1 cellular context compared by ENCODE assay signal in the genomic region with DNA sequence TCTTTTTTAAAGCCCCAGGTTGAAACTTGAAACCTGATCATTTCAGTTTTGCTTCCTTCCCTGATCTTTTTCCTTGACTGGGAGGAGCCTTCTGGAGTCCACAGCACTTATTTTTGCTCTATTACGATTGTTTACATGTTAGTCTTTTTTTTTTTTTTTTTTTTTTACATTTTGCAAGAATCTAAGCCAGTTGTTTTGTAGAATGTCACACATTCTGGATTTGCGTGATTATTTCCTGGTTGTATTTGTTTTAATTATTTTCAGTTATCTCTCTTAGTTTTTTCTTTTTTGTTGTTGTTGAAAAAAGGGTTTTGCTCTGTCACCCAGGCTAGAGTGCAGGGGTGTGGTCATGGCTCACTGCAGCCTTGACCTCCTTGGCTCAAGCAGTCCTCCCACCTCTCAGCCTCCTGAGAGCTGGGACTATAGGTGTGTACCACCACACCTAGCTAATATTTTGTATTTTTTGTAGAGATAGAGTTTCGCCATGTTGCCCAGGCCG.
TF ChIP-seq lines count a peak whose summit lies in the region.

No MANE protein-coding gene starts in this region.

TF ChIP-seq in K562, 482 proteins besides CTCF, POLR2A, EP300 and RAD21 (continues in another document):
- TF ChIP-seq, protein P1, sequence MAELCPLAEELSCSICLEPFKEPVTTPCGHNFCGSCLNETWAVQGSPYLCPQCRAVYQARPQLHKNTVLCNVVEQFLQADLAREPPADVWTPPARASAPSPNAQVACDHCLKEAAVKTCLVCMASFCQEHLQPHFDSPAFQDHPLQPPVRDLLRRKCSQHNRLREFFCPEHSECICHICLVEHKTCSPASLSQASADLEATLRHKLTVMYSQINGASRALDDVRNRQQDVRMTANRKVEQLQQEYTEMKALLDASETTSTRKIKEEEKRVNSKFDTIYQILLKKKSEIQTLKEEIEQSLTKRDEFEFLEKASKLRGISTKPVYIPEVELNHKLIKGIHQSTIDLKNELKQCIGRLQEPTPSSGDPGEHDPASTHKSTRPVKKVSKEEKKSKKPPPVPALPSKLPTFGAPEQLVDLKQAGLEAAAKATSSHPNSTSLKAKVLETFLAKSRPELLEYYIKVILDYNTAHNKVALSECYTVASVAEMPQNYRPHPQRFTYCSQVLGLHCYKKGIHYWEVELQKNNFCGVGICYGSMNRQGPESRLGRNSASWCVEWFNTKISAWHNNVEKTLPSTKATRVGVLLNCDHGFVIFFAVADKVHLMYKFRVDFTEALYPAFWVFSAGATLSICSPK (IDR thresholded peaks at IDR 0.05; ENCODE audit: borderline replicate concordance): no peak
- no peak for TF ChIP-seq KAT8 (IDR thresholded peaks at IDR 0.05; ENCODE audit: low read depth)
- no peak for TF ChIP-seq CHD2 (IDR thresholded peaks at IDR 0.05; ENCODE audit: low read depth, low read length)
- no peak for TF ChIP-seq MYC (IDR thresholded peaks at IDR 0.05; ENCODE audit: low read depth, low read length)
- TF ChIP-seq MYC (CRISPR knock-in tag; IDR thresholded peaks at IDR 0.05; ENCODE audit: borderline replicate concordance, low read depth): no peak
- no peak for TF ChIP-seq NFXL1 (CRISPR knock-in tag; IDR thresholded peaks at IDR 0.05)
- peak; percentile 45 for TF ChIP-seq EP400 (IDR thresholded peaks at IDR 0.05)
- TF ChIP-seq KDM4B (IDR thresholded peaks at IDR 0.05; ENCODE audit: borderline replicate concordance in 2 of 2, low read depth in 1 of 2): no peak
- TF ChIP-seq KLF13 (tag; IDR thresholded peaks at IDR 0.05; ENCODE audit: borderline replicate concordance, low read depth): 0 out of 2 replicates have a peak, but pooled peaks have one; percentile 23
- no peak for TF ChIP-seq SAFB (IDR thresholded peaks at IDR 0.05; ENCODE audit: borderline replicate concordance, low read depth, low read length)
- no peak for TF ChIP-seq ZNF124 (CRISPR knock-in tag; IDR thresholded peaks at IDR 0.05)
- no peak for TF ChIP-seq NR2C2 (CRISPR knock-in tag; IDR thresholded peaks at IDR 0.05)
- TF ChIP-seq NR2C2 (tag; IDR thresholded peaks at IDR 0.05): peak; percentile 26; the same call in 1 of the 2 replicates
- TF ChIP-seq ZNF780A (CRISPR knock-in tag; IDR thresholded peaks at IDR 0.05): no peak
- no peak for TF ChIP-seq NKRF (IDR thresholded peaks at IDR 0.05; ENCODE audit: borderline replicate concordance)
- TF ChIP-seq MTA3 (IDR thresholded peaks at IDR 0.05; ENCODE audit: borderline replicate concordance): no peak
- no peak for TF ChIP-seq ZNF695 (CRISPR knock-in tag; IDR thresholded peaks at IDR 0.05)
- TF ChIP-seq ZNF589 (CRISPR knock-in tag; IDR thresholded peaks at IDR 0.05; ENCODE audit: low read depth): no peak
- TF ChIP-seq ATF3 (IDR thresholded peaks at IDR 0.05): no peak
- TF ChIP-seq ATF3 (CRISPR knock-in tag; conservative IDR thresholded peaks at IDR 0.05): no peak
- TF ChIP-seq ZFX (CRISPR knock-in tag; IDR thresholded peaks at IDR 0.05): no peak
- no peak for TF ChIP-seq ZNF24 (IDR thresholded peaks at IDR 0.05)
- TF ChIP-seq, protein P2, sequence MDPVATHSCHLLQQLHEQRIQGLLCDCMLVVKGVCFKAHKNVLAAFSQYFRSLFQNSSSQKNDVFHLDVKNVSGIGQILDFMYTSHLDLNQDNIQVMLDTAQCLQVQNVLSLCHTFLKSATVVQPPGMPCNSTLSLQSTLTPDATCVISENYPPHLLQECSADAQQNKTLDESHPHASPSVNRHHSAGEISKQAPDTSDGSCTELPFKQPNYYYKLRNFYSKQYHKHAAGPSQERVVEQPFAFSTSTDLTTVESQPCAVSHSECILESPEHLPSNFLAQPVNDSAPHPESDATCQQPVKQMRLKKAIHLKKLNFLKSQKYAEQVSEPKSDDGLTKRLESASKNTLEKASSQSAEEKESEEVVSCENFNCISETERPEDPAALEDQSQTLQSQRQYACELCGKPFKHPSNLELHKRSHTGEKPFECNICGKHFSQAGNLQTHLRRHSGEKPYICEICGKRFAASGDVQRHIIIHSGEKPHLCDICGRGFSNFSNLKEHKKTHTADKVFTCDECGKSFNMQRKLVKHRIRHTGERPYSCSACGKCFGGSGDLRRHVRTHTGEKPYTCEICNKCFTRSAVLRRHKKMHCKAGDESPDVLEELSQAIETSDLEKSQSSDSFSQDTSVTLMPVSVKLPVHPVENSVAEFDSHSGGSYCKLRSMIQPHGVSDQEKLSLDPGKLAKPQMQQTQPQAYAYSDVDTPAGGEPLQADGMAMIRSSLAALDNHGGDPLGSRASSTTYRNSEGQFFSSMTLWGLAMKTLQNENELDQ (CRISPR knock-in tag; IDR thresholded peaks at IDR 0.05; ENCODE audit: borderline replicate concordance): no peak
- TF ChIP-seq, protein P3, sequence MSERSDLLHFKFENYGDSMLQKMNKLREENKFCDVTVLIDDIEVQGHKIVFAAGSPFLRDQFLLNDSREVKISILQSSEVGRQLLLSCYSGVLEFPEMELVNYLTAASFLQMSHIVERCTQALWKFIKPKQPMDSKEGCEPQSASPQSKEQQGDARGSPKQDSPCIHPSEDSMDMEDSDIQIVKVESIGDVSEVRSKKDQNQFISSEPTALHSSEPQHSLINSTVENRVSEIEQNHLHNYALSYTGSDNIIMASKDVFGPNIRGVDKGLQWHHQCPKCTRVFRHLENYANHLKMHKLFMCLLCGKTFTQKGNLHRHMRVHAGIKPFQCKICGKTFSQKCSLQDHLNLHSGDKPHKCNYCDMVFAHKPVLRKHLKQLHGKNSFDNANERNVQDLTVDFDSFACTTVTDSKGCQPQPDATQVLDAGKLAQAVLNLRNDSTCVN (CRISPR knock-in tag; IDR thresholded peaks at IDR 0.05): no peak
- no peak for TF ChIP-seq GABPA (tag; conservative IDR thresholded peaks at IDR 0.05; ENCODE audit: low read depth)
- no peak for TF ChIP-seq TEAD4 (IDR thresholded peaks at IDR 0.05; ENCODE audit: low read length)
- TF ChIP-seq TEAD4 (CRISPR knock-in tag; IDR thresholded peaks at IDR 0.05; ENCODE audit: borderline replicate concordance): no peak
- TF ChIP-seq, protein P4, sequence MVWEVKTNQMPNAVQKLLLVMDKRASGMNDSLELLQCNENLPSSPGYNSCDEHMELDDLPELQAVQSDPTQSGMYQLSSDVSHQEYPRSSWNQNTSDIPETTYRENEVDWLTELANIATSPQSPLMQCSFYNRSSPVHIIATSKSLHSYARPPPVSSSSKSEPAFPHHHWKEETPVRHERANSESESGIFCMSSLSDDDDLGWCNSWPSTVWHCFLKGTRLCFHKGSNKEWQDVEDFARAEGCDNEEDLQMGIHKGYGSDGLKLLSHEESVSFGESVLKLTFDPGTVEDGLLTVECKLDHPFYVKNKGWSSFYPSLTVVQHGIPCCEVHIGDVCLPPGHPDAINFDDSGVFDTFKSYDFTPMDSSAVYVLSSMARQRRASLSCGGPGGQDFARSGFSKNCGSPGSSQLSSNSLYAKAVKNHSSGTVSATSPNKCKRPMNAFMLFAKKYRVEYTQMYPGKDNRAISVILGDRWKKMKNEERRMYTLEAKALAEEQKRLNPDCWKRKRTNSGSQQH (CRISPR knock-in tag; IDR thresholded peaks at IDR 0.05): no peak
- no peak for TF ChIP-seq HSF4 (CRISPR knock-in tag; IDR thresholded peaks at IDR 0.05; ENCODE audit: borderline replicate concordance)
- no peak for TF ChIP-seq ZNF311 (CRISPR knock-in tag; IDR thresholded peaks at IDR 0.05)
- no peak for TF ChIP-seq PHTF2 (CRISPR knock-in tag; IDR thresholded peaks at IDR 0.05)
- no peak for TF ChIP-seq KLF6 (CRISPR knock-in tag; IDR thresholded peaks at IDR 0.05; ENCODE audit: borderline replicate concordance)
- TF ChIP-seq, protein P5, sequence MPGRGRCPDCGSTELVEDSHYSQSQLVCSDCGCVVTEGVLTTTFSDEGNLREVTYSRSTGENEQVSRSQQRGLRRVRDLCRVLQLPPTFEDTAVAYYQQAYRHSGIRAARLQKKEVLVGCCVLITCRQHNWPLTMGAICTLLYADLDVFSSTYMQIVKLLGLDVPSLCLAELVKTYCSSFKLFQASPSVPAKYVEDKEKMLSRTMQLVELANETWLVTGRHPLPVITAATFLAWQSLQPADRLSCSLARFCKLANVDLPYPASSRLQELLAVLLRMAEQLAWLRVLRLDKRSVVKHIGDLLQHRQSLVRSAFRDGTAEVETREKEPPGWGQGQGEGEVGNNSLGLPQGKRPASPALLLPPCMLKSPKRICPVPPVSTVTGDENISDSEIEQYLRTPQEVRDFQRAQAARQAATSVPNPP (IDR thresholded peaks at IDR 0.05; ENCODE audit: borderline replicate concordance, insufficient read depth, insufficient read length): no peak
- peak in 1 of 2 experiments; percentile 6; a peak in 1 of 4 replicates for TF ChIP-seq TRIM24 (IDR thresholded peaks at IDR 0.05)
- no peak for TF ChIP-seq ZNF707 (CRISPR knock-in tag; conservative IDR thresholded peaks at IDR 0.05)
- no peak for TF ChIP-seq DLX4 (CRISPR knock-in tag; IDR thresholded peaks at IDR 0.05)
- TF ChIP-seq, protein P6, sequence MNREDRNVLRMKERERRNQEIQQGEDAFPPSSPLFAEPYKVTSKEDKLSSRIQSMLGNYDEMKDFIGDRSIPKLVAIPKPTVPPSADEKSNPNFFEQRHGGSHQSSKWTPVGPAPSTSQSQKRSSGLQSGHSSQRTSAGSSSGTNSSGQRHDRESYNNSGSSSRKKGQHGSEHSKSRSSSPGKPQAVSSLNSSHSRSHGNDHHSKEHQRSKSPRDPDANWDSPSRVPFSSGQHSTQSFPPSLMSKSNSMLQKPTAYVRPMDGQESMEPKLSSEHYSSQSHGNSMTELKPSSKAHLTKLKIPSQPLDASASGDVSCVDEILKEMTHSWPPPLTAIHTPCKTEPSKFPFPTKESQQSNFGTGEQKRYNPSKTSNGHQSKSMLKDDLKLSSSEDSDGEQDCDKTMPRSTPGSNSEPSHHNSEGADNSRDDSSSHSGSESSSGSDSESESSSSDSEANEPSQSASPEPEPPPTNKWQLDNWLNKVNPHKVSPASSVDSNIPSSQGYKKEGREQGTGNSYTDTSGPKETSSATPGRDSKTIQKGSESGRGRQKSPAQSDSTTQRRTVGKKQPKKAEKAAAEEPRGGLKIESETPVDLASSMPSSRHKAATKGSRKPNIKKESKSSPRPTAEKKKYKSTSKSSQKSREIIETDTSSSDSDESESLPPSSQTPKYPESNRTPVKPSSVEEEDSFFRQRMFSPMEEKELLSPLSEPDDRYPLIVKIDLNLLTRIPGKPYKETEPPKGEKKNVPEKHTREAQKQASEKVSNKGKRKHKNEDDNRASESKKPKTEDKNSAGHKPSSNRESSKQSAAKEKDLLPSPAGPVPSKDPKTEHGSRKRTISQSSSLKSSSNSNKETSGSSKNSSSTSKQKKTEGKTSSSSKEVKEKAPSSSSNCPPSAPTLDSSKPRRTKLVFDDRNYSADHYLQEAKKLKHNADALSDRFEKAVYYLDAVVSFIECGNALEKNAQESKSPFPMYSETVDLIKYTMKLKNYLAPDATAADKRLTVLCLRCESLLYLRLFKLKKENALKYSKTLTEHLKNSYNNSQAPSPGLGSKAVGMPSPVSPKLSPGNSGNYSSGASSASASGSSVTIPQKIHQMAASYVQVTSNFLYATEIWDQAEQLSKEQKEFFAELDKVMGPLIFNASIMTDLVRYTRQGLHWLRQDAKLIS (CRISPR knock-in tag; IDR thresholded peaks at IDR 0.05): no peak
- TF ChIP-seq RBM25 (IDR thresholded peaks at IDR 0.05; ENCODE audit: low read depth, low read length, severe bottlenecking): no peak
- TF ChIP-seq PTRF (tag; IDR thresholded peaks at IDR 0.05): no peak
- TF ChIP-seq, protein P7, sequence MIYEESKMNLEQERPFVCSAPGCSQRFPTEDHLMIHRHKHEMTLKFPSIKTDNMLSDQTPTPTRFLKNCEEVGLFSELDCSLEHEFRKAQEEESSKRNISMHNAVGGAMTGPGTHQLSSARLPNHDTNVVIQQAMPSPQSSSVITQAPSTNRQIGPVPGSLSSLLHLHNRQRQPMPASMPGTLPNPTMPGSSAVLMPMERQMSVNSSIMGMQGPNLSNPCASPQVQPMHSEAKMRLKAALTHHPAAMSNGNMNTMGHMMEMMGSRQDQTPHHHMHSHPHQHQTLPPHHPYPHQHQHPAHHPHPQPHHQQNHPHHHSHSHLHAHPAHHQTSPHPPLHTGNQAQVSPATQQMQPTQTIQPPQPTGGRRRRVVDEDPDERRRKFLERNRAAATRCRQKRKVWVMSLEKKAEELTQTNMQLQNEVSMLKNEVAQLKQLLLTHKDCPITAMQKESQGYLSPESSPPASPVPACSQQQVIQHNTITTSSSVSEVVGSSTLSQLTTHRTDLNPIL (CRISPR knock-in tag; IDR thresholded peaks at IDR 0.05): no peak
- no peak for TF ChIP-seq ZNF551 (CRISPR knock-in tag; IDR thresholded peaks at IDR 0.05)
- no peak for TF ChIP-seq CTBP1 (IDR thresholded peaks at IDR 0.05; ENCODE audit: borderline replicate concordance)
- TF ChIP-seq ZNF224 (CRISPR knock-in tag; IDR thresholded peaks at IDR 0.05): no peak
